ENCODE assay signal across 18 cellular contexts in genomic region chr1:228272331-228272791, GRCh38.
"Had no signal": no experiment of that assay in that cellular context is flagged by ENCODE, and none has a peak within 500 bp of the region (broad histone marks: within the 10 kb centered on the region; RNA-seq: fewer than 3 reads in every experiment).

No MANE protein-coding gene starts in this region.

- ATAC-seq: foreskin keratinocyte; naive thymus-derived CD4-positive, alpha-beta T cell had no signal

- H3K27me3 ChIP-seq: adrenal gland, foreskin keratinocyte had no signal

- H3K27ac Mint-ChIP-seq: progenitor cell of endocrine pancreas had no signal

- H3K4me1 ChIP-seq: foreskin keratinocyte had no signal

- H3K36me3 Mint-ChIP-seq: immature natural killer cell had no signal

- H3K9me3 Mint-ChIP-seq: immature natural killer cell had no signal

- H3K4me3 Mint-ChIP-seq: immature natural killer cell; naive thymus-derived CD4-positive, alpha-beta T cell had no signal

- H3K9me3 ChIP-seq: adrenal gland, thoracic aorta had no signal

- H3K27me3 Mint-ChIP-seq: naive thymus-derived CD4-positive, alpha-beta T cell; progenitor cell of endocrine pancreas had no signal

- H3K27ac ChIP-seq: adrenal gland, foreskin keratinocyte, SK-N-MC, thoracic aorta had no signal

- DNase-seq: activated CD4-positive, alpha-beta T cell treated with anti-CD3 and anti-CD28 coated beads, Interleukin-2, amount 50 U/mL, for 4 hours; activated CD4-positive, CD25-positive, alpha-beta regulatory T cell treated with anti-CD3 and anti-CD28 coated beads, Interleukin-2, amount 50 U/mL, for 72 hours; activated naive CD4-positive, alpha-beta T cell treated with anti-CD3 and anti-CD28 coated beads, Interleukin-2, amount 50 U/mL, for 16 hours; activated T-cell treated with anti-CD3 and anti-CD28 coated beads for 4 hours; effector CD4-positive, alpha-beta T cell; foreskin keratinocyte; immature natural killer cell; mammary epithelial cell; nucleus accumbens; stimulated activated CD4-positive, alpha-beta T cell treated with anti-CD3 and anti-CD28 coated beads, Interleukin-12 subunit alpha, Interleukin-12 subunit beta, amount 100 ng/mL, for 4 hours; stimulated activated CD4-positive, alpha-beta T cell treated with anti-CD3 and anti-CD28 coated beads, Interleukin-2, amount 100 ng/mL, for 24 hours; T-helper 1 cell; T1000 had no signal

- H3K36me3 ChIP-seq: adrenal gland, thoracic aorta had no signal

- H3K4me3 ChIP-seq: adrenal gland, SK-N-MC, thoracic aorta had no signal
